In the genomic region with DNA sequence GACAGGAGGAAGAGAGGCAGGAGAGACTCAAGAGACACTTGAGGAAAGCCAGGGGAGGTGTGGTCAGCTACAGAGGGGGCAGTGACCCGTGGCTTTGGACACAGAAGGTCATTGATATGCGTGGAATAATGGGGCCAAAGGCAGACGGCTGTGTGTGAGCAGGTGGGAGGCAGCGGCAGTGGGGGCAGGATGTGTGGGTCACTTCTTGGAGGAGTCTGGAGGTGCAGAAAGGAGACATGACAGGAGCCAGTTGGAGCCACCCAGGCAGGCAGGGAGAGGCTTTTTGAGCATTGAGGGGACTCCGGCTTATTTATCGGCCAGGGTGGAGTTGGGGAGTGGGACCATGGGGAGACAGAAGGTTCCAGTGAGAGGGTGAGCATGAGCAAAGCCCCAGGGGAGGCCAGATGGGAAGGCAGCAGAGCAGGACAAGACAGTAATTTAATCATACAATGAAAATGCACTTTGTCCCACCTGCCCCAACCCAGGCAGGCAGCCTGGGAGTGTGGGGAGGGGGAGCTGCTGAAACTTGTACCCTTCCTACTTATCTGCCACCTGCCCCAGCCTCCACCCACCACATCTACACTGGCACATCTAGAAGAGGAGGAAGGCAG, we compare ENCODE assay signal across 19 cellular contexts. TPM values are rescaled to one million over a fixed set of nuclear protein-coding genes. Genes with fewer than 3 reads are reported as not detected.
A peak's percentile ranks its signal among the peaks of the same experiment; 100 is the strongest.
DNase-seq lines count a peak whose midpoint lies in the region; ATAC-seq and TF ChIP-seq lines count a peak whose summit lies in the region.
"Had no signal": no experiment of that assay in that cellular context is flagged by ENCODE, and none has a peak within 500 bp of the region (broad histone marks: within the 10 kb centered on the region; RNA-seq: fewer than 3 reads in every experiment).

No MANE protein-coding gene starts in this region.

- H3K36me3 Mint-ChIP-seq in progenitor cell of endocrine pancreas (ENCODE audit: insufficient read depth): no peaks in the 10 kb centered on the region

- intact Hi-C loops in right cardiac atrium (cut with DNase I): no loop called here

- H3K9me3 Mint-ChIP-seq in progenitor cell of endocrine pancreas (ENCODE audit: low read depth): no peaks in the 10 kb centered on the region

- H3K27ac ChIP-seq in right cardiac atrium (ENCODE audit: low read length) (peak overlapping the region; percentile 66), substantia nigra (ENCODE audit: low read depth, low read length, poor library complexity, severe bottlenecking) (peak overlapping the region; percentile 90)
- H3K27ac ChIP-seq: upper lobe of right lung had no signal

- no peaks in the 10 kb centered on the region for H3K4me1 ChIP-seq in right cardiac atrium (ENCODE audit: control insufficient read depth, insufficient read depth, low read length)
- H3K4me1 ChIP-seq: upper lobe of right lung had no signal

- ATAC-seq in right cardiac atrium (no peak), HG02623 (IDR thresholded peaks at IDR 0.05; ENCODE audit: unreplicated experiment) (no peak)
- ATAC-seq: activated CD4-positive, CD25-positive, alpha-beta regulatory T cell treated with anti-CD3 and anti-CD28 coated beads, Interleukin-2, amount 50 U/mL, for 24 hours; upper lobe of right lung had no signal

- no peak for TF ChIP-seq CTCF in progenitor cell of endocrine pancreas (IDR thresholded peaks at IDR 0.05; ENCODE audit: unreplicated experiment)

- no peaks in the 10 kb centered on the region for H3K27me3 ChIP-seq in right cardiac atrium (ENCODE audit: control insufficient read depth, insufficient read depth)
- H3K27me3 ChIP-seq: upper lobe of right lung had no signal

- H3K9me3 ChIP-seq in right cardiac atrium (ENCODE audit: control insufficient read depth, low read length): no peaks in the 10 kb centered on the region
- H3K9me3 ChIP-seq: upper lobe of right lung had no signal

- H3K27me3 Mint-ChIP-seq in progenitor cell of endocrine pancreas: peaks cover 8% of the 10 kb centered on the region

- WGBS in right cardiac atrium: 39% methylated on average over 6 of the region's 6 CpGs

- peak; percentile 46 for DNase-seq in NCI-H1092 treated with DMSO at 0.1 percent for 48 hours (lab: John Stamatoyannopoulos, UW)
- DNase-seq in NCI-H1092 (lab: John Stamatoyannopoulos, UW): no peak
- peak; percentile 85 for DNase-seq in NCI-H69 (lab: John Stamatoyannopoulos, UW)
- peak in 1 of 3 donors; percentile 55 for DNase-seq in right cardiac atrium
- no peak for DNase-seq in substantia nigra (lab: John Stamatoyannopoulos, UW)
- DNase-seq in DMS114 treated with DMSO at 0.1 percent for 48 hours (lab: John Stamatoyannopoulos, UW; ENCODE audit: unreplicated experiment): no peak
- no peak for DNase-seq in progenitor cell of endocrine pancreas (ENCODE audit: low spot score, unreplicated experiment)
- DNase-seq: activated CD8-positive, alpha-beta memory T cell treated with anti-CD3 and anti-CD28 coated beads, Interleukin-2, amount 50 U/mL, for 48 hours; activated naive CD4-positive, alpha-beta T cell treated with anti-CD3 and anti-CD28 coated beads, Interleukin-2, amount 50 U/mL, for 16 hours; GDM1; OCI-M1; T-helper 1 cell; upper lobe of right lung had no signal

- H3K27ac Mint-ChIP-seq in progenitor cell of endocrine pancreas: no peak overlapping the region

- peak overlapping the region; percentile 25 for H3K4me3 ChIP-seq in right cardiac atrium (ENCODE audit: low read length)
- H3K4me3 ChIP-seq: upper lobe of right lung had no signal

- H3K4me3 Mint-ChIP-seq in progenitor cell of endocrine pancreas (ENCODE audit: low read depth): no peak overlapping the region

- H3K4me1 Mint-ChIP-seq in progenitor cell of endocrine pancreas (ENCODE audit: low read depth): peaks cover 26% of the 10 kb centered on the region

RNA-seq across cellular contexts. Expression of a gene that starts 5.0 kb away (rescaled TPM):
- total RNA-seq in right cardiac atrium: 1,000 to 10,000 TPM in 1 of 4 donors, 100 to 1,000 TPM in 3; 738 to 1,111 (median 934) TPM
- 1,223 TPM for polyA plus RNA-seq in right cardiac atrium
- 0.26 and 0.31 TPM in 2 replicates for total RNA-seq in progenitor cell of endocrine pancreas
- total RNA-seq: bronchial epithelial cell, glomerular endothelial cell had no signal

RNA-seq across cellular contexts. Expression of a gene that starts 19.0 kb away (rescaled TPM):
- total RNA-seq in right cardiac atrium (1 to 10 TPM in 2 of 4 donors, under 1 TPM in 2; 0.32 to 1.2 (median 0.95) TPM), progenitor cell of endocrine pancreas (not detected in 2 replicates)
- 0.93 TPM for polyA plus RNA-seq in right cardiac atrium
- total RNA-seq: A172, bronchial epithelial cell, glomerular endothelial cell, posterior vena cava, upper lobe of right lung had no signal

Comparison
In these comparisons a context has a peak if more than half of its experiments do, and no peak if none do; other contexts are left out.
1. DNase-seq: peak in NCI-H1092 treated with DMSO at 0.1 percent for 48 hours (single experiment) and NCI-H69 (single experiment); none in NCI-H1092 (single experiment), substantia nigra (0 of 49), DMS114 treated with DMSO at 0.1 percent for 48 hours (single experiment) and progenitor cell of endocrine pancreas (single experiment).
2. RNA of a gene that starts 5.0 kb away (total RNA-seq): 738 to 1,111 TPM in right cardiac atrium; 0.26 to 0.31 TPM in progenitor cell of endocrine pancreas; every median in the first group is over 100 times any median in the second.